In the genomic region with DNA sequence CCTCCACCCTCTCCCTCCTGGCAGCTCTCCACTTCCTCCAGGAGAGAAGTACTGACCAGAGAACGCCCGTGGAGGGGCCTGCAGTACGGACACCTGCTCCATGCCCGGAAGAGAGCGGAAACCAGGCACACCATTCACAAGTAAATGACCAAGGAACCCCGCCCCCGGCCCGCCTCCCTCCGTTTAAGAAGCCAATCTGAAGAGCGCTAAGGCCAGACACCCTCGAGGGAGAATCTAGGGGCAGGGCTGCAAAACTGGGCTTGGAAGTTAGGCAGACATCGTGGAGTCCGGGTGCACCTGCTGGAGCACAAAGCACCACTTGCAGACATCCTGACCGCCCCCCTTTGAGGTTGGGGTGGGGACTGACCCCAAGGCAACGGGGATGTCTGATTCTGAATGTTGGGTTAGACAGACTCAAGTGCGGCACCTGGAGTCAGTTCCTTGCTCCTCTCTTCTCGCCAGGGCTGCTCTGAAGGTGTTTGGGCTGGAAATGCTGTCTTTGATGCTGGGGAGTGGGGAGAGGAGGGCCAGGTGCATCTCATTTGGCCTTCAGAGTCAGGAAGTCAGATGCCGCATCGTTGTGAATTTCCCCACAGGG, we compare ENCODE assay signal across 8 cellular contexts. TPM values are rescaled to one million over a fixed set of nuclear protein-coding genes. Genes with fewer than 3 reads are reported as not detected.
A peak's percentile ranks its signal among the peaks of the same experiment; 100 is the strongest.
DNase-seq lines count a peak whose midpoint lies in the region; ATAC-seq, FAIRE-seq and TF ChIP-seq lines count a peak whose summit lies in the region.

No MANE protein-coding gene starts in this region.

- H3K27me3 ChIP-seq in Loucy (ENCODE audit: insufficient read depth, low read length, poor library complexity, severe bottlenecking): no peaks in the 10 kb centered on the region
- no peaks in the 10 kb centered on the region for H3K27me3 ChIP-seq in gastroesophageal sphincter
- no peaks in the 10 kb centered on the region for H3K27me3 ChIP-seq in thoracic aorta (replicated peaks; ENCODE audit: insufficient read depth)

- no peak for FAIRE-seq in D721Med (lab: Jason Lieb, UNC)

- TF ChIP-seq CTCF in D721Med (IDR thresholded peaks at IDR 0.05; ENCODE audit: insufficient read depth, missing control alignments) (peak; percentile 8), Loucy (conservative IDR thresholded peaks at IDR 0.05; ENCODE audit: low read length) (peak; percentile 50), gastroesophageal sphincter (IDR thresholded peaks at IDR 0.05) (no peak), osteocyte (IDR thresholded peaks at IDR 0.05) (peak; percentile 27), thoracic aorta (IDR thresholded peaks at IDR 0.05) (no peak)

- peaks cover 33% of the 10 kb centered on the region for H3K79me2 ChIP-seq in Loucy (ENCODE audit: insufficient read depth, low read length)

- peaks cover 18% of the 10 kb centered on the region for H3K36me3 Mint-ChIP-seq in osteocyte (ENCODE audit: unreplicated experiment)

- H3K4me3 ChIP-seq in Loucy (ENCODE audit: low read length, poor library complexity, severe bottlenecking) (peak overlapping the region; percentile 90), gastroesophageal sphincter (peak overlapping the region; percentile 86 to 96), thoracic aorta (peak overlapping the region; percentile 98)

- peak overlapping the region; percentile 94 for H3K9ac ChIP-seq in Loucy (ENCODE audit: low read depth, low read length, poor library complexity, severe bottlenecking)

- H3K27me3 Mint-ChIP-seq in osteocyte (ENCODE audit: unreplicated experiment): no peaks in the 10 kb centered on the region

- peak overlapping the region; percentile 93 for H3K27ac Mint-ChIP-seq in osteocyte (ENCODE audit: unreplicated experiment)

- H3K4me3 Mint-ChIP-seq in osteocyte (ENCODE audit: unreplicated experiment): peak overlapping the region; percentile 84

- WGBS in gastroesophageal sphincter (ENCODE audit: low coverage in 1 of 2), 2 donors: 0 to 20% methylated on average over 1 to 2 of the region's 19 CpGs

- no peak for TF ChIP-seq EP300 in gastroesophageal sphincter (IDR thresholded peaks at IDR 0.05)

- H3K9me2 ChIP-seq in Loucy (replicated peaks; ENCODE audit: low read depth, low read length): no peaks in the 10 kb centered on the region

- peak overlapping the region; percentile 83 for H3K4me2 ChIP-seq in Loucy (ENCODE audit: low read depth, low read length, poor library complexity, severe bottlenecking)

- no peaks in the 10 kb centered on the region for H3K9me3 Mint-ChIP-seq in osteocyte (ENCODE audit: unreplicated experiment)

- peaks cover 10% of the 10 kb centered on the region; the same call in 1 of the 2 replicates for H3F3A ChIP-seq in Loucy (ENCODE audit: low read depth)

- H4K20me1 ChIP-seq in Loucy (ENCODE audit: insufficient read depth, low read length, poor library complexity, severe bottlenecking): peaks cover 20% of the 10 kb centered on the region

- no peak for TF ChIP-seq POLR2A in gastroesophageal sphincter (IDR thresholded peaks at IDR 0.05)

- peaks cover 53% of the 10 kb centered on the region for H3K4me1 Mint-ChIP-seq in osteocyte (ENCODE audit: unreplicated experiment)

- peak; percentile 89 for DNase-seq in D721Med (ENCODE audit: insufficient read length, low spot score)
- peak; percentile 86 for DNase-seq in SHP77 treated with DMSO at 0.1 percent for 48 hours (lab: John Stamatoyannopoulos, UW)
- DNase-seq in activated gamma-delta T cell treated with Interleukin-2 at 50 U/mL for 16 hours: peak; percentile 78
- peak; percentile 85 for DNase-seq in osteocyte (ENCODE audit: extremely low spot score, unreplicated experiment)
- DNase-seq in thoracic aorta (ENCODE audit: low spot score): peak; percentile 51

- H3K4me1 ChIP-seq in Loucy (ENCODE audit: insufficient read depth, low read length, poor library complexity, severe bottlenecking): peaks cover 35% of the 10 kb centered on the region
- peaks cover 0 to 39% (median 14%) of the 10 kb centered on the region in 3 donors for H3K4me1 ChIP-seq in gastroesophageal sphincter
- H3K4me1 ChIP-seq in thoracic aorta (ENCODE audit: control insufficient read depth in 1 of 2, low read depth in 2 of 2): peaks cover 28 to 49% of the 10 kb centered on the region in 2 donors

- H3K9me3 ChIP-seq in Loucy (ENCODE audit: insufficient read depth, low read depth, low read length): no peaks in the 10 kb centered on the region
- H3K9me3 ChIP-seq in gastroesophageal sphincter: no peaks in the 10 kb centered on the region
- H3K9me3 ChIP-seq in thoracic aorta: no peaks in the 10 kb centered on the region

- H3K36me3 ChIP-seq in Loucy (ENCODE audit: insufficient read depth, low read length) (peaks cover 22% of the 10 kb centered on the region; the same call in 1 of the 2 replicates), gastroesophageal sphincter (peaks cover 0 to 46% of the 10 kb centered on the region in 2 donors), thoracic aorta (peaks cover 21% of the 10 kb centered on the region)

- peak overlapping the region; percentile 69 for H2AFZ ChIP-seq in Loucy (ENCODE audit: low read length)

- H3K27ac ChIP-seq in gastroesophageal sphincter (peak overlapping the region; percentile 43 to 92 (median 90)), thoracic aorta (peak overlapping the region; percentile 89 to 92)

- ATAC-seq in GM21529 (IDR thresholded peaks at IDR 0.05; ENCODE audit: unreplicated experiment): peak; percentile 36
- ATAC-seq in gastroesophageal sphincter: peak; percentile 57
- ATAC-seq in thoracic aorta (ENCODE audit: insufficient number of reproducible peaks, low FRiP score, low read depth): no peak

RNA-seq across cellular contexts. Expression of a gene that starts 1.0 kb away (rescaled TPM):
- total RNA-seq in gastroesophageal sphincter (10 to 100 TPM; 14.6 to 32.1 (median 20.7) TPM), osteocyte (63.0 and 64.6 TPM in 2 replicates), thoracic aorta (10 to 100 TPM; 43.2 to 57.9 TPM)

RNA-seq across cellular contexts. Expression of a gene that starts 24.9 kb away (rescaled TPM):
- total RNA-seq in gastroesophageal sphincter: 1 to 10 TPM in 2 of 4 donors, under 1 TPM in 2; 0.49 to 2.1 (median 1.0) TPM
- 3.0 and 3.7 TPM in 2 replicates for total RNA-seq in osteocyte
- total RNA-seq in thoracic aorta: 1 to 10 TPM; 4.2 to 9.2 TPM

RNA-seq across cellular contexts. Expression of a gene that starts 40.5 kb away (rescaled TPM):
- 1,000 to 10,000 TPM in 3 of 4 donors, 100 to 1,000 TPM in 1; 829 to 1,848 (median 1,550) TPM for total RNA-seq in gastroesophageal sphincter
- 4,236 and 4,267 TPM in 2 replicates for total RNA-seq in osteocyte
- 1,000 to 10,000 TPM; 4,421 to 4,935 TPM for total RNA-seq in thoracic aorta

Comparison
In these comparisons a context has a peak if more than half of its experiments do, and no peak if none do; other contexts are left out.
1. CTCF ChIP-seq: peak in D721Med (single experiment), Loucy (single experiment) and osteocyte (single experiment); none in gastroesophageal sphincter (0 of 4) and thoracic aorta (single experiment).
2. Peak in every context shown above with its lines, with median percentiles within 50 percentile points of each other: DNase-seq and H3K4me3 ChIP-seq.